8 cellular contexts compared by ENCODE assay signal in genomic region chr3:187741403-187742350, GRCh38. TPM values are rescaled to one million over a fixed set of nuclear protein-coding genes. Genes with fewer than 3 reads are reported as not detected.
A peak's percentile ranks its signal among the peaks of the same experiment; 100 is the strongest.
DNase-seq lines count a peak whose midpoint lies in the region; ATAC-seq and TF ChIP-seq lines count a peak whose summit lies in the region.

No MANE protein-coding gene starts in this region.

- peaks cover 24% of the 10 kb centered on the region for H3F3A ChIP-seq in MM.1S (ENCODE audit: insufficient read depth, low read length)
- H3F3A ChIP-seq in SU-DHL-6 (ENCODE audit: insufficient read depth), result peaks cover 85% of the 10 kb centered on the region

- H4K20me1 ChIP-seq in MM.1S (ENCODE audit: insufficient read depth, low read length) (no peaks in the 10 kb centered on the region), SU-DHL-6 (ENCODE audit: low read depth, low read length) (no peaks in the 10 kb centered on the region; the same call in 1 of the 2 replicates)

- no peak overlapping the region for H3K27ac ChIP-seq in MM.1S (ENCODE audit: low read length)
- H3K27ac ChIP-seq in SU-DHL-6 (ENCODE audit: low read depth, low read length), result peak overlapping the region; percentile 92
- H3K27ac ChIP-seq in left ventricle myocardium inferior (replicated peaks), result peak overlapping the region; percentile 99
- peak overlapping the region; percentile 96 to 97 for H3K27ac ChIP-seq in prostate gland

- peak; percentile 28 for TF ChIP-seq POLR2A in prostate gland (IDR thresholded peaks at IDR 0.05)

- H3K4me3 ChIP-seq in MM.1S (ENCODE audit: low read length) (peak overlapping the region; percentile 75), SU-DHL-6 (ENCODE audit: insufficient read depth, low read length, poor library complexity, severe bottlenecking) (peak overlapping the region; percentile 99), left ventricle myocardium inferior (peak overlapping the region; percentile 88), prostate gland (peak overlapping the region; percentile 68 to 83)

- H3K79me2 ChIP-seq in MM.1S (ENCODE audit: low read length) (no peaks in the 10 kb centered on the region), SU-DHL-6 (ENCODE audit: insufficient read depth, low read length) (peaks cover 96% of the 10 kb centered on the region)

- H3K9me2 ChIP-seq in MM.1S (replicated peaks; ENCODE audit: insufficient read depth, low read length) (no peaks in the 10 kb centered on the region), SU-DHL-6 (replicated peaks; ENCODE audit: insufficient read depth, low read length) (no peaks in the 10 kb centered on the region)

- ATAC-seq in HG03095 (IDR thresholded peaks at IDR 0.05; ENCODE audit: unreplicated experiment), result no peak
- ATAC-seq in HG02571 (IDR thresholded peaks at IDR 0.05; ENCODE audit: unreplicated experiment), result no peak

- H3K27me3 ChIP-seq in MM.1S (replicated peaks; ENCODE audit: insufficient read depth, low read length) (peaks cover 25% of the 10 kb centered on the region), SU-DHL-6 (ENCODE audit: low read length) (no peaks in the 10 kb centered on the region), left ventricle myocardium inferior (ENCODE audit: low read depth) (no peaks in the 10 kb centered on the region), prostate gland (replicated peaks; ENCODE audit: insufficient read depth) (no peaks in the 10 kb centered on the region)

- DNase-seq in DMS79 (lab: John Stamatoyannopoulos, UW) (peak; percentile 74), MM.1S (peak; percentile 78), amygdala (lab: John Stamatoyannopoulos, UW) (peak in 39 of 56 donors; percentile 2 to 73 (median 45)), left ventricle myocardium inferior (peak; percentile 75), prostate gland (ENCODE audit: low spot score) (peak; percentile 67)

- no peaks in the 10 kb centered on the region for H3K36me3 ChIP-seq in MM.1S (replicated peaks; ENCODE audit: insufficient read depth, low read length)
- H3K36me3 ChIP-seq in SU-DHL-6 (ENCODE audit: low read length), result peaks cover 23% of the 10 kb centered on the region
- no peaks in the 10 kb centered on the region for H3K36me3 ChIP-seq in left ventricle myocardium inferior
- H3K36me3 ChIP-seq in prostate gland, result no peaks in the 10 kb centered on the region

- intact Hi-C loops in left ventricle myocardium inferior (cut with micrococcal nuclease) (loop anchor here (2.0 to 10.0 kb wide), 3 partner anchors 293 to 1207 kb away; partner anchors contain the start of gene LPP), prostate gland (cut with DNase I) (loop anchor here (1.0 to 10.0 kb wide), 9 partner anchors 176 to 1213 kb away; no protein-coding TSS in a partner anchor)

- H3K9ac ChIP-seq in MM.1S (ENCODE audit: low read length), result no peak overlapping the region
- peak overlapping the region; percentile 99 for H3K9ac ChIP-seq in SU-DHL-6 (ENCODE audit: low read length)

- H2AFZ ChIP-seq in MM.1S (ENCODE audit: low read length), result peak overlapping the region; percentile 83
- no peak overlapping the region for H2AFZ ChIP-seq in SU-DHL-6 (ENCODE audit: low read depth, low read length, severe bottlenecking)

- WGBS in prostate gland, result 2% methylated on average over 35 of the region's 35 CpGs

- peak; percentile 98 for TF ChIP-seq CTCF in MM.1S (IDR thresholded peaks at IDR 0.05; ENCODE audit: low read length)
- peak; percentile 98 for TF ChIP-seq CTCF in SU-DHL-6 (IDR thresholded peaks at IDR 0.05; ENCODE audit: insufficient read depth, low read length, poor library complexity, severe bottlenecking)
- TF ChIP-seq CTCF in left ventricle myocardium inferior (IDR thresholded peaks at IDR 0.05; ENCODE audit: borderline replicate concordance), result peak; percentile 88
- peak; percentile 85 to 94 (median 90) for TF ChIP-seq CTCF in prostate gland (IDR thresholded peaks at IDR 0.05)

- H3K4me1 ChIP-seq in MM.1S (ENCODE audit: low read length) (peaks cover 10% of the 10 kb centered on the region), left ventricle myocardium inferior (peaks cover 75% of the 10 kb centered on the region), prostate gland (replicated peaks) (peaks cover 3% of the 10 kb centered on the region)

- no peaks in the 10 kb centered on the region for H3K9me3 ChIP-seq in MM.1S (replicated peaks; ENCODE audit: insufficient read depth, low read length)
- H3K9me3 ChIP-seq in SU-DHL-6 (ENCODE audit: insufficient read depth, low read length), result no peaks in the 10 kb centered on the region
- H3K9me3 ChIP-seq in left ventricle myocardium inferior (replicated peaks), result no peaks in the 10 kb centered on the region
- no peaks in the 10 kb centered on the region for H3K9me3 ChIP-seq in prostate gland

- H3K4me2 ChIP-seq in MM.1S (ENCODE audit: low read depth, low read length), result peak overlapping the region; percentile 98
- H3K4me2 ChIP-seq in SU-DHL-6 (ENCODE audit: low read depth, low read length, poor library complexity, severe bottlenecking), result peak overlapping the region; percentile 97

RNA-seq across cellular contexts. Expression of gene BCL6, which starts 3.6 kb away (rescaled TPM):
- 47.7 TPM for total RNA-seq in left ventricle myocardium inferior
- 100 to 1,000 TPM in 1 of 2 donors, 10 to 100 TPM in 1; 50.1 to 105 TPM for total RNA-seq in prostate gland

RNA-seq across cellular contexts. Expression of gene RTP2, which starts 39.3 kb away (rescaled TPM):
- total RNA-seq in left ventricle myocardium inferior (not detected), prostate gland (not detected)
